9 cellular contexts compared by ENCODE assay signal in genomic region chr3:52244061-52244628, GRCh38. TPM values are rescaled to one million over a fixed set of nuclear protein-coding genes. Genes with fewer than 3 reads are reported as not detected.
DNase-seq lines count a peak whose midpoint lies in the region; ATAC-seq and TF ChIP-seq lines count a peak whose summit lies in the region.
"Had no signal": no experiment of that assay in that cellular context is flagged by ENCODE, and none has a peak within 500 bp of the region (broad histone marks: within the 10 kb centered on the region; RNA-seq: fewer than 3 reads in every experiment).

No MANE protein-coding gene starts in this region.

- H3K79me2 ChIP-seq in osteoblast (ENCODE audit: insufficient read depth, low read length) = peaks cover 2% of the 10 kb centered on the region

- ATAC-seq in HG02678 (IDR thresholded peaks at IDR 0.05; ENCODE audit: unreplicated experiment) = peak; percentile 37
- no peak for ATAC-seq in SK-N-SH treated with all-trans-retinoic acid at 6 μM for 48 hours

- no peaks in the 10 kb centered on the region for H3K9me3 ChIP-seq in osteoblast (ENCODE audit: low read depth, low read length)

- H3K27ac ChIP-seq in osteoblast (ENCODE audit: low read depth, low read length) = no peak overlapping the region

- H3K9me3 Mint-ChIP-seq in chondrocyte (ENCODE audit: low read depth) = peaks cover 3% of the 10 kb centered on the region

- peaks cover 2% of the 10 kb centered on the region for H3K36me3 Mint-ChIP-seq in chondrocyte (ENCODE audit: low read depth)

- no peak overlapping the region for H3K4me2 ChIP-seq in osteoblast (ENCODE audit: insufficient read depth, low read length)

- peak overlapping the region; percentile 65 for H3K4me3 Mint-ChIP-seq in chondrocyte (ENCODE audit: unreplicated experiment)

- H3K36me3 ChIP-seq in osteoblast (ENCODE audit: insufficient read depth, low read length) = no peaks in the 10 kb centered on the region

- H4K20me1 ChIP-seq in osteoblast (ENCODE audit: insufficient read depth, low read length) = peaks cover 8% of the 10 kb centered on the region

- DNase-seq in SK-MEL-5 (ENCODE audit: low read depth, low spot score) = peak; percentile 64
- DNase-seq in chondrocyte (ENCODE audit: low spot score) = peak; percentile 65
- DNase-seq in osteoblast (ENCODE audit: insufficient read length, low spot score, missing footprints) = peak; percentile 93
- DNase-seq in COR-L47 (lab: John Stamatoyannopoulos, UW) = no peak
- DNase-seq in SW480 (ENCODE audit: low spot score) = no peak

- H3K27me3 Mint-ChIP-seq in chondrocyte (ENCODE audit: low read depth) = no peaks in the 10 kb centered on the region

- H3K4me3 ChIP-seq in GM12875 (ENCODE audit: low read depth, low read length) (peak overlapping the region; percentile 81), osteoblast (ENCODE audit: insufficient read depth, low read length) (no peak overlapping the region)

- in situ Hi-C loops in SK-MEL-5 (cut with HindIII; ENCODE audit: low pct_unique_long_range_greater_than_20kb, low sequenced_read_pairs) = no loop called here

- H3K4me1 ChIP-seq in osteoblast (ENCODE audit: insufficient read depth, low read length) = peaks cover 27% of the 10 kb centered on the region

- no peak for TF ChIP-seq CTCF in GM12875 (IDR thresholded peaks at IDR 0.05; ENCODE audit: borderline replicate concordance, insufficient read depth, low read depth, low read length)
- TF ChIP-seq CTCF in chondrocyte (IDR thresholded peaks at IDR 0.05) = no peak
- TF ChIP-seq CTCF in osteoblast (IDR thresholded peaks at IDR 0.05; ENCODE audit: extremely low read depth, low read depth, low read length) = no peak

- H3K27ac Mint-ChIP-seq in chondrocyte (ENCODE audit: unreplicated experiment) = peak overlapping the region; percentile 73

- no peaks in the 10 kb centered on the region for H3K27me3 ChIP-seq in osteoblast (ENCODE audit: insufficient read depth, low read length)

- no peak overlapping the region for H2AFZ ChIP-seq in osteoblast (ENCODE audit: low read length)

- H3K4me1 Mint-ChIP-seq in chondrocyte (ENCODE audit: low read depth) = peaks cover 54% of the 10 kb centered on the region

TF ChIP-seq in SK-N-SH treated with all-trans-retinoic acid at 6 μM for 48 hours, 23 proteins besides CTCF, POLR2A, EP300 and RAD21:
- TF ChIP-seq ISL1 (CRISPR knock-in tag; IDR thresholded peaks at IDR 0.05) = no peak
TF ChIP-seq in SK-N-SH treated with all-trans-retinoic acid at 6 μM for 48 hours: peak in this region for 0.

RNA-seq across cellular contexts. Expression of gene PPM1M, which starts 1.4 kb away (rescaled TPM):
- 2.9 and 3.2 TPM in 2 replicates for total RNA-seq in SK-MEL-5 (2014; rRNA removed; shearing (Covaris generic))
- 4.8 and 6.1 TPM in 2 replicates for polyA plus RNA-seq in SK-MEL-5 (2015; cell fraction: cytosol; rRNA removed)
- 39.5 TPM in 2 replicates for polyA plus RNA-seq in SK-MEL-5 (2015; cell fraction: nucleus; rRNA removed)
- total RNA-seq in chondrocyte (14.5 to 20.8 TPM (median 20.1 TPM) in 3 replicates), osteoblast (23.9 and 28.2 TPM in 2 replicates)

RNA-seq across cellular contexts. Expression of gene TWF2, which starts 5.2 kb away (rescaled TPM):
- total RNA-seq in SK-MEL-5 (2014; rRNA removed; shearing (Covaris generic)) = 59.7 and 66.9 TPM in 2 replicates
- polyA plus RNA-seq in SK-MEL-5 (2015; cell fraction: cytosol; rRNA removed) = 127 and 137 TPM in 2 replicates
- polyA plus RNA-seq in SK-MEL-5 (2015; cell fraction: nucleus; rRNA removed) = 35.3 and 40.6 TPM in 2 replicates
- total RNA-seq in chondrocyte (58.9 to 65.9 TPM (median 65.2 TPM) in 3 replicates), osteoblast (115 and 138 TPM in 2 replicates)

RNA-seq across cellular contexts. Expression of gene TLR9, which starts 18.7 kb away (rescaled TPM):
- total RNA-seq in SK-MEL-5 (2014; rRNA removed; shearing (Covaris generic)) = not detected in 2 replicates
- not detected in 2 replicates for polyA plus RNA-seq in SK-MEL-5 (2015; cell fraction: cytosol; rRNA removed)
- polyA plus RNA-seq in SK-MEL-5 (2015; cell fraction: nucleus; rRNA removed) = not detected in 2 replicates
- total RNA-seq in chondrocyte = 0.12 TPM in 1 of 3 replicates, not detected in the others
- not detected in 2 replicates for total RNA-seq in osteoblast
- total RNA-seq: epithelial cell of proximal tubule had no signal

RNA-seq across cellular contexts. Expression of gene WDR82, which starts 34.3 kb away (rescaled TPM):
- total RNA-seq in SK-MEL-5 (2014; rRNA removed; shearing (Covaris generic)) = 42.4 and 44.2 TPM in 2 replicates
- 62.0 and 82.6 TPM in 2 replicates for polyA plus RNA-seq in SK-MEL-5 (2015; cell fraction: cytosol; rRNA removed)
- polyA plus RNA-seq in SK-MEL-5 (2015; cell fraction: nucleus; rRNA removed) = 21.0 and 21.3 TPM in 2 replicates
- total RNA-seq in chondrocyte (73.0 to 74.9 TPM (median 74.7 TPM) in 3 replicates), osteoblast (54.2 and 58.3 TPM in 2 replicates)

RNA-seq across cellular contexts. Expression of gene GLYCTK, which starts 43.5 kb away (rescaled TPM):
- total RNA-seq in SK-MEL-5 (2014; rRNA removed; shearing (Covaris generic)) = 7.7 and 8.7 TPM in 2 replicates
- 11.5 and 15.9 TPM in 2 replicates for polyA plus RNA-seq in SK-MEL-5 (2015; cell fraction: cytosol; rRNA removed)
- 168 and 171 TPM in 2 replicates for polyA plus RNA-seq in SK-MEL-5 (2015; cell fraction: nucleus; rRNA removed)
- total RNA-seq in chondrocyte = 4.8 to 9.8 TPM (median 5.0 TPM) in 3 replicates
- 13.8 and 15.0 TPM in 2 replicates for total RNA-seq in osteoblast

Comparison
In these comparisons a context has a peak if more than half of its experiments do, and no peak if none do; other contexts are left out.
1. DNase-seq: peak in SK-MEL-5 (single experiment), chondrocyte (single experiment) and osteoblast (single experiment); none in COR-L47 (single experiment) and SW480 (single experiment).